ENCODE assay signal across 31 cellular contexts in the genomic region with DNA sequence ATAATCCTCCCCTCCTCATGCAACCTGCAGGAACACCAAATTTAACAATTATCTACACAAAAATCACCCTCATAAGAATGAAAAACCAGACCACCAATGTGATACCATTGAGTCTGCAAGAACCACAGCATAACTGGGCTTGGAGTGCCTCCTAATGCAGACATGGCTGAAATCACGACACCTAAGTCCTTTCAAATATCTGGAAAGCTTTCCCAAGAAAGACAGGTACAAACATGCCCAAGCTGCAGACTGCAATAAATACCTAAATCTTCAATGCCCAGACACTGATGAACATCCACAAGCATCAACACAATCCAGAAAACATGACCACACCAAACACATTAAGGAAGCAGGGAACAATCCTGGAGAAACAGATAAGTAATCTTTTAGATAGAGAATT.
"Had no signal": no experiment of that assay in that cellular context is flagged by ENCODE, and none has a peak within 500 bp of the region (broad histone marks: within the 10 kb centered on the region; RNA-seq: fewer than 3 reads in every experiment).

No MANE protein-coding gene starts in this region.

- H3K27ac ChIP-seq: brain microvascular endothelial cell, cardiac muscle cell, coronary artery, dorsolateral prefrontal cortex, epithelial cell of prostate, esophagus squamous epithelium, WERI-Rb-1 had no signal

- H3K27me3 ChIP-seq: brain microvascular endothelial cell, cardiac muscle cell, esophagus squamous epithelium had no signal

- H3K36me3 Mint-ChIP-seq: activated naive CD8-positive, alpha-beta T cell had no signal

- ATAC-seq: activated CD4-positive, CD25-positive, alpha-beta regulatory T cell treated with anti-CD3 and anti-CD28 coated beads, Interleukin-2, amount 50 U/mL, for 24 hours; activated CD8-positive, alpha-beta T cell treated with anti-CD3 and anti-CD28 coated beads for 36 hours; activated T-cell treated with anti-CD3 and anti-CD28 coated beads, Interleukin-2, amount 50 U/mL, for 4 hours; activated T-helper 17 cell treated with anti-CD3 and anti-CD28 coated beads, Interleukin-2, amount 50 U/mL, for 72 hours; T-helper 17 cell had no signal

- H3K4me3 Mint-ChIP-seq: activated B cell treated with CpG ODN at 0.5 μM for 24 hours; activated CD8-positive, alpha-beta T cell treated with anti-CD3 and anti-CD28 coated beads for 36 hours; activated naive CD8-positive, alpha-beta T cell; activated T-cell treated with anti-CD3 and anti-CD28 coated beads, Interleukin-2, amount 50 U/mL, for 4 hours; activated T-helper 17 cell treated with anti-CD3 and anti-CD28 coated beads, Interleukin-2, amount 50 U/mL, for 72 hours; central memory CD8-positive, alpha-beta T cell; dendritic cell treated with granulocyte-macrophage colony-stimulating factor and Interleukin-4, amounts not matched to agents 40 ng/mL and 50 ng/mL, for 4 days; T-helper 17 cell; T-helper 2 cell treated with Interferon-gamma antibody and Interleukin-4, amounts not matched to agents 5 μg/mL and 100 μg/mL, for 36 hours had no signal

- DNase-seq: activated B cell treated with CpG ODN at 0.5 μM for 24 hours; activated CD4-positive, alpha-beta T cell treated with anti-CD3 and anti-CD28 coated beads for 48 hours; activated CD4-positive, alpha-beta T cell treated with anti-CD3 and anti-CD28 coated beads, Interleukin-2, amount 50 U/mL, for 1 hour; activated CD4-positive, alpha-beta T cell treated with anti-CD3 and anti-CD28 coated beads, Interleukin-2, amount 50 U/mL, for 48 hours; activated CD8-positive, alpha-beta memory T cell treated with anti-CD3 and anti-CD28 coated beads for 24 hours; activated CD8-positive, alpha-beta T cell treated with anti-CD3 and anti-CD28 coated beads for 36 hours; activated effector memory CD4-positive, alpha-beta T cell treated with Interleukin-2 at 50 U/mL for 16 hours; activated gamma-delta T cell treated with Interleukin-2 at 50 U/mL for 16 hours; activated naive CD4-positive, alpha-beta T cell treated with anti-CD3 and anti-CD28 coated beads, Interleukin-2, amount 50 U/mL, for 16 hours; activated naive CD4-positive, alpha-beta T cell treated with Interleukin-2 at 50 U/mL for 16 hours; activated T-cell treated with anti-CD3 and anti-CD28 coated beads, Interleukin-2, amount 50 U/mL, for 4 hours; amniotic stem cell; anterior cingulate cortex; brain microvascular endothelial cell; dorsolateral prefrontal cortex; effector memory CD4-positive, alpha-beta T cell; esophagus squamous epithelium; head of caudate nucleus; T-helper 1 cell; T-helper 17 cell; T1000; WERI-Rb-1 had no signal

- H3K9me3 ChIP-seq: esophagus squamous epithelium had no signal

- H3K4me1 ChIP-seq: esophagus squamous epithelium had no signal

- H3K4me1 Mint-ChIP-seq: activated B cell treated with CpG ODN at 0.5 μM for 24 hours; activated T-helper 17 cell treated with anti-CD3 and anti-CD28 coated beads, Interleukin-2, amount 50 U/mL, for 72 hours; central memory CD8-positive, alpha-beta T cell; T-helper 17 cell had no signal

- H3K27me3 Mint-ChIP-seq: central memory CD8-positive, alpha-beta T cell; dendritic cell treated with granulocyte-macrophage colony-stimulating factor and Interleukin-4, amounts not matched to agents 40 ng/mL and 50 ng/mL, for 4 days; T-helper 17 cell had no signal

- H3K4me3 ChIP-seq: cardiac muscle cell, coronary artery, dorsolateral prefrontal cortex, esophagus squamous epithelium had no signal

- H3K36me3 ChIP-seq: brain microvascular endothelial cell, cardiac muscle cell, esophagus squamous epithelium, WERI-Rb-1 had no signal

- H3K27ac Mint-ChIP-seq: activated B cell treated with CpG ODN at 0.5 μM for 24 hours; activated CD8-positive, alpha-beta T cell treated with anti-CD3 and anti-CD28 coated beads for 36 hours; activated naive CD8-positive, alpha-beta T cell; activated T-helper 17 cell treated with anti-CD3 and anti-CD28 coated beads, Interleukin-2, amount 50 U/mL, for 72 hours; dendritic cell treated with granulocyte-macrophage colony-stimulating factor and Interleukin-4, amounts not matched to agents 40 ng/mL and 50 ng/mL, for 4 days; T-helper 17 cell; T-helper 2 cell treated with Interferon-gamma antibody and Interleukin-4, amounts not matched to agents 5 μg/mL and 100 μg/mL, for 36 hours had no signal

- H3K9me3 Mint-ChIP-seq: activated CD8-positive, alpha-beta T cell treated with anti-CD3 and anti-CD28 coated beads for 36 hours; activated T-helper 17 cell treated with anti-CD3 and anti-CD28 coated beads, Interleukin-2, amount 50 U/mL, for 72 hours; central memory CD8-positive, alpha-beta T cell; T-helper 2 cell treated with Interferon-gamma antibody and Interleukin-4, amounts not matched to agents 5 μg/mL and 100 μg/mL, for 36 hours had no signal
